In genomic region chr3:59540696-59541095, GRCh38 we compare ENCODE assay signal across 10 cellular contexts.
A peak's percentile ranks its signal among the peaks of the same experiment; 100 is the strongest.
DNase-seq lines count a peak whose midpoint lies in the region; ATAC-seq lines count a peak whose summit lies in the region.
"Had no signal": no experiment of that assay in that cellular context is flagged by ENCODE, and none has a peak within 500 bp of the region (broad histone marks: within the 10 kb centered on the region; RNA-seq: fewer than 3 reads in every experiment).

No MANE protein-coding gene starts in this region.

- ATAC-seq in GM18907 (IDR thresholded peaks at IDR 0.05; ENCODE audit: unreplicated experiment), result peak; percentile 85
- ATAC-seq in GM21723 (IDR thresholded peaks at IDR 0.05; ENCODE audit: unreplicated experiment), result peak; percentile 97
- peak; percentile 84 for ATAC-seq in HG03460 (IDR thresholded peaks at IDR 0.05; ENCODE audit: unreplicated experiment)
- ATAC-seq: K562, sciatic nerve had no signal

- H3K9me3 ChIP-seq in neuron (ENCODE audit: low read length), result no peaks in the 10 kb centered on the region

- no peaks in the 10 kb centered on the region for H3K36me3 ChIP-seq in neuron (ENCODE audit: insufficient read depth, low read length)

- H3K4me3 ChIP-seq in neuron (ENCODE audit: low read length), result no peak overlapping the region
- H3K4me3 ChIP-seq: K562 had no signal

- H2AFZ ChIP-seq in neuron (ENCODE audit: low read depth, low read length), result peak overlapping the region; percentile 26

- H3K27me3 ChIP-seq in neuron (ENCODE audit: insufficient read depth, low read length), result no peaks in the 10 kb centered on the region

- DNase-seq in MV-4-11 (lab: John Stamatoyannopoulos, UW) (no peak), dedifferentiated amniotic fluid mesenchymal stem cell (ENCODE audit: extremely low spot score) (no peak), NCI-H2029 treated with DMSO at 0.1 percent for 48 hours (lab: John Stamatoyannopoulos, UW) (no peak)
- DNase-seq: activated CD4-positive, alpha-beta T cell treated with anti-CD3 and anti-CD28 coated beads, Interleukin-2, amount 50 U/mL, for 48 hours had no signal

- H3K4me1 ChIP-seq in neuron (ENCODE audit: insufficient read depth, low read length), result peaks cover 25% of the 10 kb centered on the region
